1 cellular context compared by ENCODE assay signal in genomic region chr6:45614488-45615285, GRCh38.
TF ChIP-seq lines count a peak whose summit lies in the region.

No MANE protein-coding gene starts in this region.

TF ChIP-seq in K562, 482 proteins besides CTCF, POLR2A, EP300 and RAD21 (continued from another document):
- TF ChIP-seq ZBTB2 (IDR thresholded peaks at IDR 0.05): no peak
- no peak for TF ChIP-seq SETDB1 (IDR thresholded peaks at IDR 0.05; ENCODE audit: low read length)
